ENCODE assay signal across 20 cellular contexts in the genomic region with DNA sequence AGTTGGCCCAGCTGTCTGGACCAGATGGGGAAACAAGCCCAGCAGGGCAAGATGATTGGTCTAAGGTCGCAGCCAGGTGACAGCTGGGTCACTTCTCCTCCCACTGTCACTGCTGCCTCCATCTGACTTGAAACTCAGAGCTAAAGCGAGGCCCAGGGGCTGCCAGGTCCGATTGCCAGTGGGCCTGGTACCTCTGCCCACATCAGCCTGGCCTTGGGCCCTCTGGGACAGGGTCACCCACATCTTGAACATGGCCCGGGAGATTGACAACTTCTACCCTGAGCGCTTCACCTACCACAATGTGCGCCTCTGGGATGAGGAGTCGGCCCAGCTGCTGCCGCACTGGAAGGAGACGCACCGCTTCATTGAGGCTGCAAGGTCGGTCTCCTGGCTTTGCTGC.
"Had no signal": no experiment of that assay in that cellular context is flagged by ENCODE, and none has a peak within 500 bp of the region (broad histone marks: within the 10 kb centered on the region; RNA-seq: fewer than 3 reads in every experiment).

No MANE protein-coding gene starts in this region.

- H3K4me3 Mint-ChIP-seq: activated naive CD4-positive, alpha-beta T cell treated with anti-CD3 and anti-CD28 coated beads, Interleukin-2, amount 10 ng/mL, durations not matched to agents 7 days and 5 days; effector memory CD8-positive, alpha-beta T cell; memory B cell; naive thymus-derived CD8-positive, alpha-beta T cell; stimulated activated naive CD8-positive, alpha-beta T cell treated with anti-CD3 and anti-CD28 coated beads, Interleukin-15, Interleukin-2, amounts not matched to agents 100 ng/mL and 50 ng/mL, for 24 hours; type B pancreatic cell had no signal

- H3K9me3 ChIP-seq: ascending aorta, breast epithelium, gastroesophageal sphincter, right atrium auricular region, SK-N-SH, suprapubic skin had no signal

- H3K4me3 ChIP-seq: ascending aorta, breast epithelium, gastroesophageal sphincter, right atrium auricular region, skin epidermis, suprapubic skin had no signal

- H3K4me2 ChIP-seq: SK-N-SH had no signal

- H3K36me3 Mint-ChIP-seq: memory B cell; naive thymus-derived CD8-positive, alpha-beta T cell; type B pancreatic cell had no signal

- H3K27ac Mint-ChIP-seq: activated naive CD4-positive, alpha-beta T cell treated with anti-CD3 and anti-CD28 coated beads, Interleukin-2, amount 10 ng/mL, durations not matched to agents 7 days and 5 days; activated T-helper 2 cell treated with anti-CD3 and anti-CD28 coated beads, Interferon-gamma antibody, Interleukin-2, Interleukin-4, amounts not matched to agents 10 μg/mL and 5 μg/mL and 100 μg/mL, durations not matched to agents 14 hours and 24 hours and 36 hours; effector memory CD8-positive, alpha-beta T cell; memory B cell; stimulated activated naive CD8-positive, alpha-beta T cell treated with anti-CD3 and anti-CD28 coated beads, Interleukin-15, Interleukin-2, amounts not matched to agents 100 ng/mL and 50 ng/mL, for 24 hours; type B pancreatic cell had no signal

- H3K9ac ChIP-seq: SK-N-SH had no signal

- H3K27ac ChIP-seq: ascending aorta, gastroesophageal sphincter, right atrium auricular region had no signal

- H3K9me3 Mint-ChIP-seq: activated naive CD4-positive, alpha-beta T cell treated with anti-CD3 and anti-CD28 coated beads, Interleukin-2, amount 10 ng/mL, durations not matched to agents 7 days and 5 days; activated T-helper 2 cell treated with anti-CD3 and anti-CD28 coated beads, Interferon-gamma antibody, Interleukin-2, Interleukin-4, amounts not matched to agents 10 μg/mL and 5 μg/mL and 100 μg/mL, durations not matched to agents 14 hours and 24 hours and 36 hours; effector memory CD8-positive, alpha-beta T cell; memory B cell; naive thymus-derived CD8-positive, alpha-beta T cell; stimulated activated naive CD8-positive, alpha-beta T cell treated with anti-CD3 and anti-CD28 coated beads, Interleukin-15, Interleukin-2, amounts not matched to agents 100 ng/mL and 50 ng/mL, for 24 hours; type B pancreatic cell had no signal

- H3K27me3 Mint-ChIP-seq: effector memory CD8-positive, alpha-beta T cell; memory B cell; naive thymus-derived CD8-positive, alpha-beta T cell; stimulated activated naive CD8-positive, alpha-beta T cell treated with anti-CD3 and anti-CD28 coated beads, Interleukin-15, Interleukin-2, amounts not matched to agents 100 ng/mL and 50 ng/mL, for 24 hours; type B pancreatic cell had no signal

- H3K36me3 ChIP-seq: breast epithelium had no signal

- ATAC-seq: effector memory CD8-positive, alpha-beta T cell; gastroesophageal sphincter; naive thymus-derived CD8-positive, alpha-beta T cell had no signal

- DNase-seq: activated naive CD4-positive, alpha-beta T cell treated with anti-CD3 and anti-CD28 coated beads, Interleukin-2, amount 10 ng/mL, durations not matched to agents 7 days and 5 days; activated T-cell treated with anti-CD3 and anti-CD28 coated beads for 4 hours; dermis blood vessel endothelial cell; effector memory CD8-positive, alpha-beta T cell; erythroblast; naive thymus-derived CD8-positive, alpha-beta T cell; SK-N-SH; stimulated activated CD4-positive, alpha-beta T cell treated with anti-CD3 and anti-CD28 coated beads, Interleukin-4, amount 100 ng/mL, for 4 hours; stimulated activated CD8-positive, alpha-beta memory T cell treated with anti-CD3 and anti-CD28 coated beads, Interleukin-4, amount 100 ng/mL, for 48 hours; T-helper 1 cell had no signal

- H3K27me3 ChIP-seq: ascending aorta, breast epithelium, gastroesophageal sphincter, right atrium auricular region, suprapubic skin had no signal
